ENCODE assay signal across 19 cellular contexts in the genomic region with DNA sequence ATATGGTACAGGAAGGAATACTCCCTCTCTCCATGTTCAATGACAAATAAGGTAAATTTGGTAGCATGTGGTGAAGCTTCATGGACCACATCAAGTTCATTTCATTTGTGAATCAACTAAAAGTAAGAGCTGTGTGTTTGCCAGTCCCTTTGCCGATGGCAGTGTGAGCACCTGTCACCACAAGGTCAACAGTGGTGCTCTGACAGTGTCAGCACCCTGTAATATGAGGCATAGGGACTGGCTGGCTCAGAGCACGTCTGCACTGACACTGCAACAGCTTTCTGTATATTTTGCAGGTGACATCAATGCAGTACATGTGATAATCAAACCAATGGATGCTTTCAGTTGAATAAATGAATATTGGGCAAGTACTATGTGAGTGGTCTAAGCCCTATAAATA.
A peak's percentile ranks its signal among the peaks of the same experiment; 100 is the strongest.
DNase-seq lines count a peak whose midpoint lies in the region; ATAC-seq and FAIRE-seq lines count a peak whose summit lies in the region.
"Had no signal": no experiment of that assay in that cellular context is flagged by ENCODE, and none has a peak within 500 bp of the region (broad histone marks: within the 10 kb centered on the region; RNA-seq: fewer than 3 reads in every experiment).

No MANE protein-coding gene starts in this region.

- H3K4me1 Mint-ChIP-seq in activated naive CD8-positive, alpha-beta T cell treated with anti-CD3 and anti-CD28 coated beads for 36 hours = no peaks in the 10 kb centered on the region
- H3K4me1 Mint-ChIP-seq: B cell had no signal

- DNase-seq in NCI-H1092 treated with DMSO at 0.1 percent for 48 hours (lab: John Stamatoyannopoulos, UW) = peak; percentile 39
- no peak for DNase-seq in NCI-H1092 (lab: John Stamatoyannopoulos, UW)
- DNase-seq in COLO668 (lab: John Stamatoyannopoulos, UW; ENCODE audit: unreplicated experiment) = peak; percentile 45
- peak; percentile 87 for DNase-seq in NCI-H2107 treated with DMSO at 0.1 percent for 48 hours (lab: John Stamatoyannopoulos, UW; ENCODE audit: unreplicated experiment)
- peak; percentile 30 to 59 for DNase-seq in SHP77 (lab: John Stamatoyannopoulos, UW)
- DNase-seq in activated naive CD8-positive, alpha-beta T cell treated with anti-CD3 and anti-CD28 coated beads for 36 hours = no peak
- DNase-seq in urothelium cell line (ENCODE audit: low spot score) = no peak
- DNase-seq: 8988T, DMS79 treated with DMSO at 0.1 percent for 48 hours, NCI-H1436, NCI-H2171, NCI-H446 treated with DMSO at 0.1 percent for 48 hours, Peyer's patch had no signal

- no peaks in the 10 kb centered on the region for H3K27me3 Mint-ChIP-seq in activated naive CD8-positive, alpha-beta T cell treated with anti-CD3 and anti-CD28 coated beads for 36 hours
- H3K27me3 Mint-ChIP-seq: B cell had no signal

- no peak for ATAC-seq in HG03460 (IDR thresholded peaks at IDR 0.05; ENCODE audit: unreplicated experiment)
- ATAC-seq: K562, Right ventricle myocardium inferior had no signal

- H3K36me3 Mint-ChIP-seq in activated naive CD8-positive, alpha-beta T cell treated with anti-CD3 and anti-CD28 coated beads for 36 hours = no peaks in the 10 kb centered on the region

- H3K27ac Mint-ChIP-seq in activated naive CD8-positive, alpha-beta T cell treated with anti-CD3 and anti-CD28 coated beads for 36 hours = no peak overlapping the region
- H3K27ac Mint-ChIP-seq: B cell; T-helper 2 cell treated with Interferon-gamma antibody and Interleukin-4, amounts not matched to agents 5 μg/mL and 100 μg/mL, for 36 hours had no signal

- FAIRE-seq in urothelium cell line (lab: Jason Lieb, UNC) = no peak
- FAIRE-seq: H1, K562 had no signal

- peaks cover 3% of the 10 kb centered on the region for H3K9me3 Mint-ChIP-seq in activated naive CD8-positive, alpha-beta T cell treated with anti-CD3 and anti-CD28 coated beads for 36 hours

- no peak overlapping the region for H3K4me3 Mint-ChIP-seq in activated naive CD8-positive, alpha-beta T cell treated with anti-CD3 and anti-CD28 coated beads for 36 hours
- H3K4me3 Mint-ChIP-seq: B cell; T-helper 2 cell treated with Interferon-gamma antibody and Interleukin-4, amounts not matched to agents 5 μg/mL and 100 μg/mL, for 36 hours had no signal

Comparison
In these comparisons a context has a peak if more than half of its experiments do, and no peak if none do; other contexts are left out.
1. DNase-seq: peak in NCI-H1092 treated with DMSO at 0.1 percent for 48 hours (single experiment), COLO668 (single experiment), NCI-H2107 treated with DMSO at 0.1 percent for 48 hours (single experiment) and SHP77 (2 of 2); none in NCI-H1092 (single experiment), activated naive CD8-positive, alpha-beta T cell treated with anti-CD3 and anti-CD28 coated beads for 36 hours (single experiment) and urothelium cell line (single experiment).